In the genomic region with DNA sequence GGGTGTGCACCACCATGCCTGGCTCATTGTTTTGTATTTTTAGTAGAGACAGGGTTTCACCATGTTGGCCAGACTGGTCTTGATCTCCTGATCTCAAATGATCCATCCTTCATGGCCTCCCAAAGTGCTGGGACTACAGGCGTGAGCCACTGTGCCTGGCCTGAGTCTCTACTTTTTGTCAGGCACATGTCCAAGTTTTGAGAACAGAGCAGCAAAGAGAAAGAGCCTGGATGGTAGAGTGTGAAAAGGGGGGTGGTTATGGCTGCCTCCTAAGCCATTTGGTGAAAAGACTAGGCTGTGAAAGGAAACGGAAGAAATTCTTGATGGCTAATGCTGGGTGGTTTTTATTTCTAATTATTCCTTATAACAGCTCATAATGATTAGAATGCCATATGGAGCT, we compare ENCODE assay signal across 20 cellular contexts.
"Had no signal": no experiment of that assay in that cellular context is flagged by ENCODE, and none has a peak within 500 bp of the region (broad histone marks: within the 10 kb centered on the region; RNA-seq: fewer than 3 reads in every experiment).

No MANE protein-coding gene starts in this region.

- H3K4me3 Mint-ChIP-seq: activated B cell treated with CpG ODN at 0.5 μM for 24 hours; activated CD4-positive, alpha-beta memory T cell treated with anti-CD3 and anti-CD28 coated beads, Interleukin-2, amount 10 ng/mL, durations not matched to agents 7 days and 5 days; activated CD8-positive, alpha-beta memory T cell treated with anti-CD3 and anti-CD28 coated beads, Interleukin-2, amount 10 ng/mL, durations not matched to agents 7 days and 5 days; activated naive CD8-positive, alpha-beta T cell treated with anti-CD3 and anti-CD28 coated beads, Interleukin-2, amount 10 ng/mL, durations not matched to agents 7 days and 5 days; mesothelial cell of epicardium; nephron; T-helper 2 cell treated with Interferon-gamma antibody and Interleukin-4, amounts not matched to agents 5 μg/mL and 100 μg/mL, for 36 hours had no signal

- H3K9me3 ChIP-seq: esophagus muscularis mucosa, tibial artery, vagina had no signal

- DNase-seq: activated B cell treated with CpG ODN at 0.5 μM for 24 hours; activated CD4-positive, alpha-beta memory T cell treated with anti-CD3 and anti-CD28 coated beads, Interleukin-2, amount 10 ng/mL, durations not matched to agents 7 days and 5 days; activated CD4-positive, alpha-beta T cell treated with anti-CD3 and anti-CD28 coated beads for 48 hours; activated CD8-positive, alpha-beta memory T cell treated with anti-CD3 and anti-CD28 coated beads, Interleukin-2, amount 10 ng/mL, durations not matched to agents 7 days and 5 days; activated naive CD4-positive, alpha-beta T cell; activated naive CD8-positive, alpha-beta T cell treated with anti-CD3 and anti-CD28 coated beads, Interleukin-2, amount 10 ng/mL, durations not matched to agents 7 days and 5 days; brain microvascular endothelial cell; effector memory CD4-positive, alpha-beta T cell; left cardiac atrium; stimulated activated CD4-positive, alpha-beta T cell treated with anti-CD3 and anti-CD28 coated beads, Interleukin-12 subunit alpha, Interleukin-12 subunit beta, amount 100 ng/mL, for 4 hours; stimulated activated CD4-positive, alpha-beta T cell treated with anti-CD3 and anti-CD28 coated beads, Interleukin-1b, Interleukin-23, amount 100 ng/mL, for 48 hours; stimulated activated CD8-positive, alpha-beta memory T cell treated with anti-CD3 and anti-CD28 coated beads, Interleukin-4, amount 100 ng/mL, for 48 hours; tibial artery had no signal

- H3K27me3 Mint-ChIP-seq: activated B cell treated with CpG ODN at 0.5 μM for 24 hours had no signal

- H3K27me3 ChIP-seq: brain microvascular endothelial cell, esophagus muscularis mucosa, tibial artery, vagina had no signal

- H3K27ac Mint-ChIP-seq: activated B cell treated with CpG ODN at 0.5 μM for 24 hours; activated CD4-positive, alpha-beta memory T cell treated with anti-CD3 and anti-CD28 coated beads, Interleukin-2, amount 10 ng/mL, durations not matched to agents 7 days and 5 days; activated CD8-positive, alpha-beta memory T cell treated with anti-CD3 and anti-CD28 coated beads, Interleukin-2, amount 10 ng/mL, durations not matched to agents 7 days and 5 days; activated naive CD8-positive, alpha-beta T cell treated with anti-CD3 and anti-CD28 coated beads, Interleukin-2, amount 10 ng/mL, durations not matched to agents 7 days and 5 days; T-helper 2 cell treated with Interferon-gamma antibody and Interleukin-4, amounts not matched to agents 5 μg/mL and 100 μg/mL, for 36 hours had no signal

- H3K27ac ChIP-seq: brain microvascular endothelial cell, parathyroid adenoma, vagina had no signal

- H3K36me3 ChIP-seq: brain microvascular endothelial cell, esophagus muscularis mucosa, tibial artery, vagina had no signal

- H3K9me3 Mint-ChIP-seq: activated B cell treated with CpG ODN at 0.5 μM for 24 hours; activated CD4-positive, alpha-beta memory T cell treated with anti-CD3 and anti-CD28 coated beads, Interleukin-2, amount 10 ng/mL, durations not matched to agents 7 days and 5 days; activated naive CD8-positive, alpha-beta T cell treated with anti-CD3 and anti-CD28 coated beads, Interleukin-2, amount 10 ng/mL, durations not matched to agents 7 days and 5 days; mesothelial cell of epicardium; nephron; T-helper 2 cell treated with Interferon-gamma antibody and Interleukin-4, amounts not matched to agents 5 μg/mL and 100 μg/mL, for 36 hours had no signal

- H3K36me3 Mint-ChIP-seq: activated CD8-positive, alpha-beta memory T cell treated with anti-CD3 and anti-CD28 coated beads, Interleukin-2, amount 10 ng/mL, durations not matched to agents 7 days and 5 days; activated naive CD8-positive, alpha-beta T cell treated with anti-CD3 and anti-CD28 coated beads, Interleukin-2, amount 10 ng/mL, durations not matched to agents 7 days and 5 days; mesothelial cell of epicardium had no signal

- H3K4me3 ChIP-seq: esophagus muscularis mucosa, lung, tibial artery, vagina had no signal
